In genomic region chr20:35344354-35344837, GRCh38 we compare ENCODE assay signal across 8 cellular contexts. TPM values are rescaled to one million over a fixed set of nuclear protein-coding genes. Genes with fewer than 3 reads are reported as not detected.
A peak's percentile ranks its signal among the peaks of the same experiment; 100 is the strongest.
DNase-seq lines count a peak whose midpoint lies in the region; FAIRE-seq and TF ChIP-seq lines count a peak whose summit lies in the region.
"Had no signal": no experiment of that assay in that cellular context is flagged by ENCODE, and none has a peak within 500 bp of the region (broad histone marks: within the 10 kb centered on the region; RNA-seq: fewer than 3 reads in every experiment).

No MANE protein-coding gene starts in this region.

- no peak overlapping the region for H2BK15ac ChIP-seq in neuronal stem cell (ENCODE audit: low read length)

- no peak overlapping the region for H3K4ac ChIP-seq in neuronal stem cell (ENCODE audit: low read length)

- FAIRE-seq in RCC 7860 (lab: Jason Lieb, UNC) = no peak

- no peak overlapping the region for H4K8ac ChIP-seq in neuronal stem cell (ENCODE audit: low read depth, low read length)

- TF ChIP-seq CTCF in stomach (IDR thresholded peaks at IDR 0.05) = no peak

- no peak overlapping the region for H3K4me2 ChIP-seq in neuronal stem cell (ENCODE audit: insufficient read depth, low read length, poor library complexity, severe bottlenecking)

- peak; percentile 83 for DNase-seq in HT1080 (ENCODE audit: low read depth)
- peak; percentile 83 for DNase-seq in RCC 7860 (ENCODE audit: low spot score)
- DNase-seq in fibroblast of the conjunctiva (ENCODE audit: low read depth) = peak; percentile 73
- DNase-seq in stomach = peak; percentile 56
- no peak for DNase-seq in HEK293T (ENCODE audit: extremely low spot score)
- no peak for DNase-seq in cerebellar cortex (ENCODE audit: low spot score)
- DNase-seq in neuronal stem cell (ENCODE audit: low spot score) = no peak

- H3K9ac ChIP-seq in neuronal stem cell (ENCODE audit: low read depth, low read length, poor library complexity) = no peak overlapping the region

- no peak overlapping the region for H2AFZ ChIP-seq in neuronal stem cell (ENCODE audit: low read length)

- CTCF ChIA-PET in HEK293T (lab: Yijun Ruan, JAX) = interaction anchor here (1.0 kb wide), 1 partner anchor 41 kb away, joined by 4 read pairs; no protein-coding TSS in a partner anchor

- H3K9me3 ChIP-seq in stomach (no peaks in the 10 kb centered on the region), neuronal stem cell (replicated peaks in 1 of 2; ENCODE audit: control insufficient read depth in 2 of 2, insufficient read depth in 1 of 2, low read depth in 1 of 2, low read length in 2 of 2) (no peaks in the 10 kb centered on the region)

- no peak overlapping the region for H3K14ac ChIP-seq in neuronal stem cell (ENCODE audit: low read length)

- TF ChIP-seq POLR2A in stomach (IDR thresholded peaks at IDR 0.05) = no peak

- H3K36me3 ChIP-seq in stomach (peaks cover 7 to 69% (median 56%) of the 10 kb centered on the region in 4 donors), neuronal stem cell (replicated peaks in 1 of 2; ENCODE audit: control insufficient read depth in 2 of 2, insufficient read depth in 2 of 2, low read length in 2 of 2) (peaks cover 6 to 12% of the 10 kb centered on the region in 2 donors)

- H3K18ac ChIP-seq in neuronal stem cell (ENCODE audit: low read length) = no peak overlapping the region

- no peak overlapping the region for H2BK12ac ChIP-seq in neuronal stem cell (ENCODE audit: low read length)

- 75 to 100% (median 77%) methylated on average over 3 of the region's 3 CpGs for WGBS in stomach, 5 donors
- WGBS in neuronal stem cell (ENCODE audit: extremely low coverage in 2 of 2, insufficient read length in 2 of 2, insufficient replicate concordance in 1 of 2), 2 donors = no CpG with 5 or more reads among the region's 3 CpGs

- H3K4me3 ChIP-seq in stomach (no peak overlapping the region), neuronal stem cell (ENCODE audit: low read length in 2 of 2) (no peak overlapping the region)

- POLR2A ChIA-PET in HEK293T (lab: Yijun Ruan, JAX) = no interaction called here

- H2AK5ac ChIP-seq in neuronal stem cell (ENCODE audit: low read depth, low read length) = no peak overlapping the region

- no peak for TF ChIP-seq EP300 in stomach (IDR thresholded peaks at IDR 0.05)

- intact Hi-C loops in stomach (cut with DNase I; ENCODE audit: low total_unique reads) = no loop called here

- H3K27ac ChIP-seq in stomach = no peak overlapping the region
- H3K27ac ChIP-seq in neuronal stem cell (replicated peaks; ENCODE audit: low read length) = no peak overlapping the region

- no peak overlapping the region for H3K23ac ChIP-seq in neuronal stem cell (ENCODE audit: low read depth, low read length, poor library complexity)

- H2BK5ac ChIP-seq in neuronal stem cell (ENCODE audit: low read length) = no peak overlapping the region

- no peak overlapping the region for H4K91ac ChIP-seq in neuronal stem cell (ENCODE audit: low read depth, low read length, poor library complexity)

- no peak overlapping the region for H2BK120ac ChIP-seq in neuronal stem cell (ENCODE audit: low read depth, low read length)

- H3K79me1 ChIP-seq in neuronal stem cell (ENCODE audit: low read depth, low read length) = no peaks in the 10 kb centered on the region

- H3K4me1 ChIP-seq in stomach (peaks cover 4 to 11% (median 7%) of the 10 kb centered on the region in 4 donors), neuronal stem cell (ENCODE audit: control insufficient read depth in 2 of 2, insufficient read depth in 1 of 2, low read depth in 1 of 2, low read length in 2 of 2) (no peaks in the 10 kb centered on the region)

- H3K27me3 ChIP-seq in stomach (no peaks in the 10 kb centered on the region), neuronal stem cell (ENCODE audit: control insufficient read depth in 3 of 3, insufficient read depth in 3 of 3, low read depth in 1 of 3, low read length in 3 of 3) (no peaks in the 10 kb centered on the region)

TF ChIP-seq in HEK293T, 16 proteins besides CTCF, POLR2A, EP300 and RAD21:
- TF ChIP-seq TARDBP (IDR thresholded peaks at IDR 0.05) (no peak), CTBP1 (IDR thresholded peaks at IDR 0.05; ENCODE audit: borderline replicate concordance) (no peak), BHLHE40 (IDR thresholded peaks at IDR 0.05; ENCODE audit: borderline replicate concordance) (no peak), LEF1 (IDR thresholded peaks at IDR 0.05; ENCODE audit: borderline replicate concordance) (no peak), SP1 (IDR thresholded peaks at IDR 0.05) (no peak), HDGF (IDR thresholded peaks at IDR 0.05; ENCODE audit: borderline replicate concordance) (no peak), SUZ12 (IDR thresholded peaks at IDR 0.05) (no peak), FOXA1 (IDR thresholded peaks at IDR 0.05) (no peak), NFRKB (IDR thresholded peaks at IDR 0.05) (no peak), FOXK2 (IDR thresholded peaks at IDR 0.05) (no peak), FOXM1 (IDR thresholded peaks at IDR 0.05; ENCODE audit: borderline replicate concordance) (no peak), L3MBTL2 (conservative IDR thresholded peaks at IDR 0.05) (no peak), ELF4 (IDR thresholded peaks at IDR 0.05) (no peak), PKNOX1 (IDR thresholded peaks at IDR 0.05) (no peak), ARNT (IDR thresholded peaks at IDR 0.05) (no peak), ZNF384 (IDR thresholded peaks at IDR 0.05) (no peak)

RNA-seq across cellular contexts. Expression of gene FAM83C, which starts 52.2 kb away (rescaled TPM):
- total RNA-seq in HT1080 (2014; rRNA removed; shearing (Covaris generic)) = not detected in 2 replicates
- polyA plus RNA-seq in HT1080 (2015; cell fraction: cytosol; rRNA removed) = 0.02 TPM in 1 of 2 replicates, not detected in the other
- polyA plus RNA-seq in HT1080 (2015; cell fraction: nucleus; rRNA removed) = 0.05 TPM in 1 of 2 replicates, not detected in the other
- total RNA-seq in stomach = not detected
- polyA plus RNA-seq in stomach = 1 to 10 TPM in 1 of 3 donors, not detected in 2; 6.5 TPM
- not detected for polyA plus RNA-seq in neuronal stem cell (2013, experiment 1 of 2)
- not detected for polyA plus RNA-seq in neuronal stem cell (2013, experiment 2 of 2)
- total RNA-seq: activated T-helper 1 cell treated with anti-CD3 and anti-CD28 coated beads, Interleukin-12 subunit alpha, Interleukin-12 subunit beta, Interleukin-2, Interleukin-4 antibody, amounts not matched to agents 30 ng/mL and 10 ng/mL and 1 ng/mL, durations not matched to agents 14 hours and 24 hours and 36 hours had no signal

RNA-seq across cellular contexts. Expression of gene EIF6, which starts 59.8 kb away (rescaled TPM):
- total RNA-seq in HT1080 (2014; rRNA removed; shearing (Covaris generic)) = 516 and 620 TPM in 2 replicates
- polyA plus RNA-seq in HT1080 (2015; cell fraction: cytosol; rRNA removed) = 246 and 320 TPM in 2 replicates
- polyA plus RNA-seq in HT1080 (2015; cell fraction: nucleus; rRNA removed) = 273 and 299 TPM in 2 replicates
- total RNA-seq in stomach = 10 to 100 TPM; 16.3 to 99.5 (median 88.9) TPM
- 100 to 1,000 TPM; 123 to 163 (median 163) TPM for polyA plus RNA-seq in stomach
- polyA plus RNA-seq in neuronal stem cell (2013, experiment 1 of 2) = 62.1 TPM
- 63.4 TPM for polyA plus RNA-seq in neuronal stem cell (2013, experiment 2 of 2)

Comparison
In these comparisons a context has a peak if more than half of its experiments do, and no peak if none do; other contexts are left out.
1. DNase-seq: peak in HT1080 (single experiment), RCC 7860 (single experiment), fibroblast of the conjunctiva (single experiment) and stomach (single experiment); none in HEK293T (single experiment), cerebellar cortex (single experiment) and neuronal stem cell (single experiment).